In the genomic region with DNA sequence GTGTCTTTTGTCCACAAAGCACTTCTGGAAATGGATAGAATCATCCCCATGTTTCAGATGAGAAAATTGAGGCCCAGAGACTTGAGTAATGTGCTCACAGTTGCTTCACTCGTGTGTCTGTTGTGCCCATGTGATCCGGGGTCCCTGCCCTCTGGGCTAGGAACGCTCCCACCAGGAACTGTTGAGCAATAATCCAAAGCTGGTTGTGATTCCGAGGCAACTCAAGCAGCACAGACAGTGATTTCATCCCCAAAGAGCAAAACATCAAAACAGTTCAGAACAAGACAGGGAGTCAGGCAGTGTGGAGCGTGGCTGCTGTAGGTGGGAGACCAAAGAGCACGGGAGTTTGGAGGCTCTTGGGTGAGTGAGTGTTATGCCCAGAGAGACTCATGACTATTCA, we compare ENCODE assay signal across 1 cellular context.
TF ChIP-seq lines count a peak whose summit lies in the region.

No MANE protein-coding gene starts in this region.

TF ChIP-seq in SK-N-SH, 30 proteins besides CTCF, POLR2A, EP300 and RAD21 (continued from another document):
- TF ChIP-seq, protein P1, sequence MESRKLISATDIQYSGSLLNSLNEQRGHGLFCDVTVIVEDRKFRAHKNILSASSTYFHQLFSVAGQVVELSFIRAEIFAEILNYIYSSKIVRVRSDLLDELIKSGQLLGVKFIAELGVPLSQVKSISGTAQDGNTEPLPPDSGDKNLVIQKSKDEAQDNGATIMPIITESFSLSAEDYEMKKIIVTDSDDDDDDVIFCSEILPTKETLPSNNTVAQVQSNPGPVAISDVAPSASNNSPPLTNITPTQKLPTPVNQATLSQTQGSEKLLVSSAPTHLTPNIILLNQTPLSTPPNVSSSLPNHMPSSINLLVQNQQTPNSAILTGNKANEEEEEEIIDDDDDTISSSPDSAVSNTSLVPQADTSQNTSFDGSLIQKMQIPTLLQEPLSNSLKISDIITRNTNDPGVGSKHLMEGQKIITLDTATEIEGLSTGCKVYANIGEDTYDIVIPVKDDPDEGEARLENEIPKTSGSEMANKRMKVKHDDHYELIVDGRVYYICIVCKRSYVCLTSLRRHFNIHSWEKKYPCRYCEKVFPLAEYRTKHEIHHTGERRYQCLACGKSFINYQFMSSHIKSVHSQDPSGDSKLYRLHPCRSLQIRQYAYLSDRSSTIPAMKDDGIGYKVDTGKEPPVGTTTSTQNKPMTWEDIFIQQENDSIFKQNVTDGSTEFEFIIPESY (IDR thresholded peaks at IDR 0.05; ENCODE audit: borderline replicate concordance, low read depth): no peak
- no peak for TF ChIP-seq FOXM1 (IDR thresholded peaks at IDR 0.05; ENCODE audit: low read depth)
- TF ChIP-seq, protein P2, sequence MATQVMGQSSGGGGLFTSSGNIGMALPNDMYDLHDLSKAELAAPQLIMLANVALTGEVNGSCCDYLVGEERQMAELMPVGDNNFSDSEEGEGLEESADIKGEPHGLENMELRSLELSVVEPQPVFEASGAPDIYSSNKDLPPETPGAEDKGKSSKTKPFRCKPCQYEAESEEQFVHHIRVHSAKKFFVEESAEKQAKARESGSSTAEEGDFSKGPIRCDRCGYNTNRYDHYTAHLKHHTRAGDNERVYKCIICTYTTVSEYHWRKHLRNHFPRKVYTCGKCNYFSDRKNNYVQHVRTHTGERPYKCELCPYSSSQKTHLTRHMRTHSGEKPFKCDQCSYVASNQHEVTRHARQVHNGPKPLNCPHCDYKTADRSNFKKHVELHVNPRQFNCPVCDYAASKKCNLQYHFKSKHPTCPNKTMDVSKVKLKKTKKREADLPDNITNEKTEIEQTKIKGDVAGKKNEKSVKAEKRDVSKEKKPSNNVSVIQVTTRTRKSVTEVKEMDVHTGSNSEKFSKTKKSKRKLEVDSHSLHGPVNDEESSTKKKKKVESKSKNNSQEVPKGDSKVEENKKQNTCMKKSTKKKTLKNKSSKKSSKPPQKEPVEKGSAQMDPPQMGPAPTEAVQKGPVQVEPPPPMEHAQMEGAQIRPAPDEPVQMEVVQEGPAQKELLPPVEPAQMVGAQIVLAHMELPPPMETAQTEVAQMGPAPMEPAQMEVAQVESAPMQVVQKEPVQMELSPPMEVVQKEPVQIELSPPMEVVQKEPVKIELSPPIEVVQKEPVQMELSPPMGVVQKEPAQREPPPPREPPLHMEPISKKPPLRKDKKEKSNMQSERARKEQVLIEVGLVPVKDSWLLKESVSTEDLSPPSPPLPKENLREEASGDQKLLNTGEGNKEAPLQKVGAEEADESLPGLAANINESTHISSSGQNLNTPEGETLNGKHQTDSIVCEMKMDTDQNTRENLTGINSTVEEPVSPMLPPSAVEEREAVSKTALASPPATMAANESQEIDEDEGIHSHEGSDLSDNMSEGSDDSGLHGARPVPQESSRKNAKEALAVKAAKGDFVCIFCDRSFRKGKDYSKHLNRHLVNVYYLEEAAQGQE (IDR thresholded peaks at IDR 0.05; ENCODE audit: low read depth, low read length): no peak
- no peak for TF ChIP-seq TEAD4 (IDR thresholded peaks at IDR 0.05; ENCODE audit: borderline replicate concordance, insufficient read depth)
- TF ChIP-seq RFX5 (IDR thresholded peaks at IDR 0.05; ENCODE audit: low read length): no peak
- no peak for TF ChIP-seq SMC3 (IDR thresholded peaks at IDR 0.05; ENCODE audit: low read depth, low read length)
- TF ChIP-seq POLR2AphosphoS5 (IDR thresholded peaks at IDR 0.05; ENCODE audit: low read depth, low read length): no peak
- no peak for TF ChIP-seq FOSL2 (IDR thresholded peaks at IDR 0.05; ENCODE audit: borderline replicate concordance, low read depth)
- TF ChIP-seq TCF12 (IDR thresholded peaks at IDR 0.05): no peak
